Comparison of ENCODE assay signal across 10 cellular contexts in the genomic region with DNA sequence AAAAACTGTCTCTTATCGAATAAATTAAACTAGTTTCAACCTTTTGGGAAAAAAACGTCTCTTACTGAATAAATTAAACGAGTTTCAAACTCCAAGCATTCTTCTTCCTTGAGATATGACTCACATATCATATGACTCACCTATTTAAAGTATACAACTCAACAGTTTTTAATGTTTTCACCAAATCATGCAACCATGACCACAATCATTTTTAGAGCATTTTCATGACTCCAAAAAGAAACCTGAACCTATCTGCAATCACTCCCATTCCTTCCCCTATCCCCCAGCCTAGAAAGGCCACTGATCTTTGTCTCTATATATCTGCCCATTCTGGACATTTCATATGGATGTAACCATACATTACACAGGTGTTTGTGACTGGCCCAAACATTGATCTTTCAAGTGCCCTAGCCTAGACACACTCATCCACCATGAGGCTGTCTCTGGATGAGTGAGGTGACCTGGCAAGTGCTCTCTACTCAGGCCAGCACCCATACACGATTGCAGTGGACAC.
DNase-seq lines count a peak whose midpoint lies in the region; ATAC-seq and TF ChIP-seq lines count a peak whose summit lies in the region.
"Had no signal": no experiment of that assay in that cellular context is flagged by ENCODE, and none has a peak within 500 bp of the region (broad histone marks: within the 10 kb centered on the region; RNA-seq: fewer than 3 reads in every experiment).

No MANE protein-coding gene starts in this region.

- H3K27ac ChIP-seq in SJCRH30 = no peak overlapping the region
- H3K27ac ChIP-seq: lower lobe of right lung had no signal

- no peak for ATAC-seq in HG03457 (IDR thresholded peaks at IDR 0.05; ENCODE audit: unreplicated experiment)

- TF ChIP-seq CTCF in CD14-positive monocyte (IDR thresholded peaks at IDR 0.05) = no peak
- TF ChIP-seq CTCF in HFFc6 (IDR thresholded peaks at IDR 0.05) = no peak

- H3K4me1 Mint-ChIP-seq in CD14-positive monocyte = peaks cover 20% of the 10 kb centered on the region
- H3K4me1 Mint-ChIP-seq in HFFc6 (ENCODE audit: low read depth) = peaks cover 58% of the 10 kb centered on the region
- H3K4me1 Mint-ChIP-seq in activated CD4-positive, alpha-beta memory T cell treated with anti-CD3 and anti-CD28 coated beads for 36 hours (ENCODE audit: low read depth) = peaks cover 75% of the 10 kb centered on the region

- POLR2A ChIA-PET in activated CD4-positive, alpha-beta memory T cell treated with anti-CD3 and anti-CD28 coated beads for 36 hours (lab: Charles Lee) = interaction anchor here (0.7 to 1.2 kb wide), 2 partner anchors 28 to 84 kb away, joined by 3 read pairs; no protein-coding TSS in a partner anchor

- H3K36me3 ChIP-seq in SJCRH30 = peaks cover 6% of the 10 kb centered on the region
- H3K36me3 ChIP-seq: lower lobe of right lung had no signal

- no peak overlapping the region for H3K4me3 Mint-ChIP-seq in CD14-positive monocyte
- peak overlapping the region; percentile 70 for H3K4me3 Mint-ChIP-seq in HFFc6
- H3K4me3 Mint-ChIP-seq in activated CD4-positive, alpha-beta memory T cell treated with anti-CD3 and anti-CD28 coated beads for 36 hours = no peak overlapping the region

- no peak overlapping the region for H3K4me3 ChIP-seq in SJCRH30
- H3K4me3 ChIP-seq: lower lobe of right lung had no signal

- H3K36me3 Mint-ChIP-seq in CD14-positive monocyte = peaks cover 63 to 69% of the 10 kb centered on the region in 2 donors
- H3K36me3 Mint-ChIP-seq in HFFc6 (ENCODE audit: low read depth) = peaks cover 7% of the 10 kb centered on the region
- peaks cover 10% of the 10 kb centered on the region for H3K36me3 Mint-ChIP-seq in activated CD4-positive, alpha-beta memory T cell treated with anti-CD3 and anti-CD28 coated beads for 36 hours

- no peaks in the 10 kb centered on the region for H3K27me3 ChIP-seq in SJCRH30

- H3K27ac Mint-ChIP-seq in CD14-positive monocyte (peak overlapping the region in 5 of 7 donors; percentile 0 to 90 (median 38)), HFFc6 (peak overlapping the region; percentile 96)
- peak overlapping the region; percentile 57 for H3K27ac Mint-ChIP-seq in activated CD4-positive, alpha-beta memory T cell treated with anti-CD3 and anti-CD28 coated beads for 36 hours

- peaks cover 3% of the 10 kb centered on the region for H3K9me3 ChIP-seq in SJCRH30 (replicated peaks)
- H3K9me3 ChIP-seq: lower lobe of right lung had no signal

- peaks cover 0 to 1% (median 0%) of the 10 kb centered on the region in 3 donors for H3K27me3 Mint-ChIP-seq in CD14-positive monocyte (ENCODE audit: low read depth in 3 of 3)
- peaks cover 3% of the 10 kb centered on the region for H3K27me3 Mint-ChIP-seq in HFFc6 (ENCODE audit: insufficient read depth)
- H3K27me3 Mint-ChIP-seq in activated CD4-positive, alpha-beta memory T cell treated with anti-CD3 and anti-CD28 coated beads for 36 hours = no peaks in the 10 kb centered on the region

- intact Hi-C loops in CD14-positive monocyte (cut with micrococcal nuclease) = no loop called here
- intact Hi-C loops in activated CD4-positive, alpha-beta memory T cell treated with anti-CD3 and anti-CD28 coated beads for 36 hours (cut with micrococcal nuclease) = loop anchor here (1.0 kb wide), 2 partner anchors 29 to 31 kb away; no protein-coding TSS in a partner anchor

- H3K9me3 Mint-ChIP-seq in CD14-positive monocyte (no peaks in the 10 kb centered on the region), HFFc6 (no peaks in the 10 kb centered on the region)
- H3K9me3 Mint-ChIP-seq in activated CD4-positive, alpha-beta memory T cell treated with anti-CD3 and anti-CD28 coated beads for 36 hours = no peaks in the 10 kb centered on the region

- CTCF ChIA-PET in activated CD4-positive, alpha-beta memory T cell treated with anti-CD3 and anti-CD28 coated beads for 36 hours (lab: Charles Lee) = interaction anchor here (0.7 kb wide), 1 partner anchor 13 kb away, joined by 3 read pairs; no protein-coding TSS in a partner anchor

- no peak for DNase-seq in CD14-positive monocyte (ENCODE audit: low spot score)
- DNase-seq in HFFc6 = peak; percentile 84
- no peak for DNase-seq in activated CD4-positive, alpha-beta memory T cell treated with anti-CD3 and anti-CD28 coated beads for 36 hours
- peak; percentile 47 for DNase-seq in islet precursor cell
- no peak for DNase-seq in GDM1 (lab: John Stamatoyannopoulos, UW)
- no peak for DNase-seq in SKM-1 treated with dmso at 0.1 percent for 144 hours (lab: John Stamatoyannopoulos, UW; ENCODE audit: unreplicated experiment)
- no peak for DNase-seq in SJCRH30
- DNase-seq: lower lobe of right lung, NCI-H1417 treated with DMSO at 0.1 percent for 48 hours had no signal

- H3K4me1 ChIP-seq in SJCRH30 = no peaks in the 10 kb centered on the region

Comparison
In these comparisons a context has a peak if more than half of its experiments do, and no peak if none do; other contexts are left out.
1. DNase-seq: peak in HFFc6 (single experiment) and islet precursor cell (single experiment); none in CD14-positive monocyte (single experiment), activated CD4-positive, alpha-beta memory T cell treated with anti-CD3 and anti-CD28 coated beads for 36 hours (single experiment), GDM1 (single experiment), SKM-1 treated with dmso at 0.1 percent for 144 hours (single experiment) and SJCRH30 (0 of 2).
2. H3K27ac Mint-ChIP-seq: peak in every context shown above with its lines; median percentile 96 in HFFc6; 57 in activated CD4-positive, alpha-beta memory T cell treated with anti-CD3 and anti-CD28 coated beads for 36 hours; 38 in CD14-positive monocyte.